ENCODE assay signal across 8 cellular contexts in the genomic region with DNA sequence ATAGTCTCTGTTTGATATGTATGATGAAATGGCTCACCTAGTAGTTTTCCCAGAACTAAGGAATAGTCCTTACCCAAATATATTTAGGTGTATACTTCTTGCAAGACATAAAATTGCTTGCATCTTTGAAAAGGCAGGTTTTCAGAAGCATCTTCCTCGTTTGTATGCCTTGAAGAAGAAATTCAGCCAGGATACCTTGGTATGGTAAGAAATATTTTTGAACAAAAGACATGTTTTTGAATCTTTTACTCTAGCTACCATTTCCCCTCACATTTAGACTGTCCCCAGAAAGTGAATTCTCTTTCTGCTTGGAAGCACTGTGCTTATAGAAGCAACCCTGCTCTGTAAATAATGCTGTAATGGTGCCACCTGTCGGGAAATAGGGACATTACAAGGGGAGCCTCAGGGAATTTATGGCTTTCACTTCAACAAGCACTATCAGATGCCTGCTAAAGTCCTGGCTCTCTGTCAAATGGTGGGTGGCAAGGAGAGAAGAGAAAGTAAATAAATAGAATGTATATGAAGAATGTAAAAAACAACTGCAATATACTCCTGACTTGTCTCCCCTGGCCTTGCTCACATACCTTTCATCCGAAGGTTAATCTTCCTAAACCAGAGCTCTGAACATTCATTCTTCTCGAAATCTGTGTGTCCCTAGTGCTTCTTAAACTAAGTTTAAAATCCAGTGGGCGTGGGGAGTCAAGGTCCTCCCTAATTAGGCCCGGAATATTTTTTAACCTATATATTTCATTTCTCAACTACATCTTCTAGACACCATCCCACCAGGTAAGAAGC. TPM values are rescaled to one million over a fixed set of nuclear protein-coding genes. Genes with fewer than 3 reads are reported as not detected.
DNase-seq lines count a peak whose midpoint lies in the region; TF ChIP-seq lines count a peak whose summit lies in the region.

No MANE protein-coding gene starts in this region.

- peaks cover 46% of the 10 kb centered on the region for H3K27me3 Mint-ChIP-seq in nephron progenitor cell (ENCODE audit: low read depth, poor library complexity)

- H3K36me3 ChIP-seq in OCI-LY1 (ENCODE audit: insufficient read depth, low read length) (no peaks in the 10 kb centered on the region), esophagus squamous epithelium (no peaks in the 10 kb centered on the region), testis (ENCODE audit: low read depth, missing control alignments) (no peaks in the 10 kb centered on the region)

- H3K9me2 ChIP-seq in OCI-LY1 (ENCODE audit: low read depth, low read length), result no peaks in the 10 kb centered on the region

- no peaks in the 10 kb centered on the region for H3K27me3 ChIP-seq in OCI-LY1 (ENCODE audit: insufficient read depth, low read length)
- peaks cover 0 to 17% (median 0%) of the 10 kb centered on the region in 4 donors for H3K27me3 ChIP-seq in esophagus squamous epithelium
- no peaks in the 10 kb centered on the region for H3K27me3 ChIP-seq in testis

- no peak overlapping the region for H2AFZ ChIP-seq in OCI-LY1 (ENCODE audit: low read length)

- TF ChIP-seq POLR2A in esophagus squamous epithelium (IDR thresholded peaks at IDR 0.05) (no peak), testis (IDR thresholded peaks at IDR 0.05) (no peak)

- H3K4me3 ChIP-seq in OCI-LY1 (ENCODE audit: low read depth, low read length, poor library complexity, severe bottlenecking) (no peak overlapping the region), esophagus squamous epithelium (no peak overlapping the region), testis (no peak overlapping the region)

- no peaks in the 10 kb centered on the region for H3K36me3 Mint-ChIP-seq in nephron progenitor cell (ENCODE audit: low read depth)

- H3K4me2 ChIP-seq in OCI-LY1 (ENCODE audit: low read length), result no peak overlapping the region

- no peak overlapping the region for H3K4me3 Mint-ChIP-seq in nephron progenitor cell

- H3K4me1 Mint-ChIP-seq in nephron progenitor cell, result peaks cover 36% of the 10 kb centered on the region

- H3K27ac Mint-ChIP-seq in nephron progenitor cell, result no peak overlapping the region

- no peaks in the 10 kb centered on the region for H3K4me1 ChIP-seq in OCI-LY1 (ENCODE audit: insufficient read depth, low read length, severe bottlenecking)
- H3K4me1 ChIP-seq in esophagus squamous epithelium, result peaks cover 13 to 80% (median 36%) of the 10 kb centered on the region in 3 donors
- no peaks in the 10 kb centered on the region for H3K4me1 ChIP-seq in testis

- intact Hi-C loops in esophagus squamous epithelium (cut with DNase I), result no loop called here
- intact Hi-C loops in testis (cut with DNase I; ENCODE audit: low total_unique reads), result no loop called here

- 23 to 28% methylated on average over 6 of the region's 6 CpGs for WGBS in esophagus squamous epithelium, 2 donors
- 50 to 56% methylated on average over 6 of the region's 6 CpGs for WGBS in testis, 2 donors

- H4K20me1 ChIP-seq in OCI-LY1 (ENCODE audit: insufficient read depth, low read length), result no peaks in the 10 kb centered on the region

- H3K79me2 ChIP-seq in OCI-LY1 (ENCODE audit: insufficient read depth, low read length), result no peaks in the 10 kb centered on the region

- H3K27ac ChIP-seq in OCI-LY1 (ENCODE audit: low read depth, low read length, poor library complexity, severe bottlenecking) (no peak overlapping the region), esophagus squamous epithelium (peak overlapping the region in 3 of 4 donors; percentile 33 to 69 (median 40)), testis (no peak overlapping the region)

- H3K9ac ChIP-seq in OCI-LY1 (ENCODE audit: low read length), result no peak overlapping the region

- TF ChIP-seq CTCF in OCI-LY1 (IDR thresholded peaks at IDR 0.05; ENCODE audit: low read length) (peak; percentile 84), esophagus squamous epithelium (IDR thresholded peaks at IDR 0.05) (peak; percentile 65 to 92 (median 88)), nephron progenitor cell (IDR thresholded peaks at IDR 0.05) (peak; percentile 93), testis (IDR thresholded peaks at IDR 0.05) (peak; percentile 46 to 83 (median 78))

- H3F3A ChIP-seq in OCI-LY1 (ENCODE audit: insufficient read depth, low read length), result no peaks in the 10 kb centered on the region

- H3K9me3 ChIP-seq in OCI-LY1 (ENCODE audit: low read length) (no peaks in the 10 kb centered on the region), esophagus squamous epithelium (no peaks in the 10 kb centered on the region), testis (no peaks in the 10 kb centered on the region)

- no peaks in the 10 kb centered on the region for H3K9me3 Mint-ChIP-seq in nephron progenitor cell

- peak; percentile 20 for DNase-seq in NK-92 treated with Interleukin-12 subunit alpha and Interleukin-12 subunit beta, amount 100 ng/mL, for 24 hours (lab: John Stamatoyannopoulos, UW)
- DNase-seq in NK-92 (lab: John Stamatoyannopoulos, UW; ENCODE audit: unreplicated experiment) (no peak), HS-5 (ENCODE audit: low read depth) (peak; percentile 40), activated T-cell treated with anti-CD3 and anti-CD28 coated beads for 4 hours (peak; percentile 70), esophagus squamous epithelium (lab: John Stamatoyannopoulos, UW) (no peak), nephron progenitor cell (peak; percentile 80), testis (peak; percentile 80)

RNA-seq across cellular contexts. Expression of gene CCDC184, which starts 6.1 kb away (rescaled TPM):
- total RNA-seq in esophagus squamous epithelium, result 1 to 10 TPM in 1 of 4 donors, under 1 TPM in 3; 0.18 to 1.2 (median 0.65) TPM
- total RNA-seq in testis, result 1 to 10 TPM; 6.9 to 8.0 TPM
- polyA plus RNA-seq in testis (ENCODE audit: insufficient read depth, low read depth, low replicate concordance), result 7.8 TPM

RNA-seq across cellular contexts. Expression of gene OR10AD1, which starts 13.6 kb away (rescaled TPM):
- not detected for total RNA-seq in esophagus squamous epithelium
- total RNA-seq in testis, result not detected
- polyA plus RNA-seq in testis (ENCODE audit: insufficient read depth, low read depth, low replicate concordance), result 0.66 TPM

RNA-seq across cellular contexts. Expression of gene ASB8, which starts 32.2 kb away (rescaled TPM):
- total RNA-seq in esophagus squamous epithelium (10 to 100 TPM; 13.2 to 28.2 (median 24.8) TPM), testis (10 to 100 TPM; 34.7 to 55.4 TPM)
- polyA plus RNA-seq in testis (ENCODE audit: insufficient read depth, low read depth, low replicate concordance), result 46.8 TPM

Comparison
In these comparisons a context has a peak if more than half of its experiments do, and no peak if none do; other contexts are left out.
1. DNase-seq: peak in NK-92 treated with Interleukin-12 subunit alpha and Interleukin-12 subunit beta, amount 100 ng/mL, for 24 hours (single experiment), HS-5 (single experiment), activated T-cell treated with anti-CD3 and anti-CD28 coated beads for 4 hours (single experiment), nephron progenitor cell (single experiment) and testis (single experiment); none in NK-92 (single experiment) and esophagus squamous epithelium (single experiment).
2. H3K27ac ChIP-seq: peak in esophagus squamous epithelium (3 of 4); none in OCI-LY1 (single experiment) and testis (0 of 2).
3. Peak in every context shown above with its lines, with median percentiles within 50 percentile points of each other: CTCF ChIP-seq.